ENCODE assay signal across 27 cellular contexts in genomic region chr5:58057324-58057723, GRCh38.
"Had no signal": no experiment of that assay in that cellular context is flagged by ENCODE, and none has a peak within 500 bp of the region (broad histone marks: within the 10 kb centered on the region; RNA-seq: fewer than 3 reads in every experiment).

No MANE protein-coding gene starts in this region.

- H3K27me3 Mint-ChIP-seq: progenitor cell of endocrine pancreas; stimulated activated naive B cell treated with anti-CD40 and anti-IgM and Interleukin-4, amounts not matched to agents 10 μg/mL and 1 μg/mL and 100 μg/mL, for 72 hours; stimulated activated naive CD8-positive, alpha-beta T cell treated with anti-CD3 and anti-CD28 coated beads, Interleukin-15, Interleukin-2, amounts not matched to agents 100 ng/mL and 50 ng/mL, for 24 hours had no signal

- H3K27ac ChIP-seq: neural progenitor cell, ovary, parathyroid adenoma, psoas muscle, right lobe of liver, sigmoid colon, stomach, thoracic aorta, thyroid gland, upper lobe of left lung, vagina had no signal

- H3K27me3 ChIP-seq: neural progenitor cell, ovary, right lobe of liver, sigmoid colon, stomach, thyroid gland, tibial nerve, upper lobe of left lung, vagina had no signal

- H3K4me2 ChIP-seq: neural progenitor cell had no signal

- H2AFZ ChIP-seq: neural progenitor cell, parathyroid adenoma had no signal

- H3K4me3 Mint-ChIP-seq: nephron; neural progenitor cell; stimulated activated effector memory CD8-positive, alpha-beta T cell treated with anti-CD3 and anti-CD28 coated beads, Interleukin-12 subunit alpha, Interleukin-12 subunit beta, amount 100 ng/mL, for 72 hours; stimulated activated naive B cell treated with anti-CD40 and anti-IgM and Interleukin-4, amounts not matched to agents 10 μg/mL and 1 μg/mL and 100 μg/mL, for 72 hours; stimulated activated naive CD8-positive, alpha-beta T cell treated with anti-CD3 and anti-CD28 coated beads, Interleukin-15, Interleukin-2, amounts not matched to agents 100 ng/mL and 50 ng/mL, for 24 hours had no signal

- ATAC-seq: psoas muscle; right cardiac atrium; right lobe of liver; stimulated activated effector memory CD8-positive, alpha-beta T cell treated with anti-CD3 and anti-CD28 coated beads, Interleukin-12 subunit alpha, Interleukin-12 subunit beta, amount 100 ng/mL, for 72 hours; stimulated activated naive B cell treated with anti-CD40 and anti-IgM and Interleukin-4, amounts not matched to agents 10 μg/mL and 1 μg/mL and 100 μg/mL, for 72 hours had no signal

- H3K27ac Mint-ChIP-seq: nephron; neural progenitor cell; progenitor cell of endocrine pancreas; stimulated activated effector memory CD8-positive, alpha-beta T cell treated with anti-CD3 and anti-CD28 coated beads, Interleukin-12 subunit alpha, Interleukin-12 subunit beta, amount 100 ng/mL, for 72 hours; stimulated activated naive B cell treated with anti-CD40 and anti-IgM and Interleukin-4, amounts not matched to agents 10 μg/mL and 1 μg/mL and 100 μg/mL, for 72 hours; stimulated activated naive CD8-positive, alpha-beta T cell treated with anti-CD3 and anti-CD28 coated beads, Interleukin-15, Interleukin-2, amounts not matched to agents 100 ng/mL and 50 ng/mL, for 24 hours had no signal

- H3K9me3 Mint-ChIP-seq: stimulated activated effector memory CD8-positive, alpha-beta T cell treated with anti-CD3 and anti-CD28 coated beads, Interleukin-12 subunit alpha, Interleukin-12 subunit beta, amount 100 ng/mL, for 72 hours had no signal

- H3K4me1 ChIP-seq: neural progenitor cell, parathyroid adenoma, psoas muscle, right lobe of liver, sigmoid colon, stomach, thyroid gland, upper lobe of left lung, vagina had no signal

- H3K36me3 Mint-ChIP-seq: stimulated activated effector memory CD8-positive, alpha-beta T cell treated with anti-CD3 and anti-CD28 coated beads, Interleukin-12 subunit alpha, Interleukin-12 subunit beta, amount 100 ng/mL, for 72 hours; stimulated activated naive B cell treated with anti-CD40 and anti-IgM and Interleukin-4, amounts not matched to agents 10 μg/mL and 1 μg/mL and 100 μg/mL, for 72 hours had no signal

- H3K9ac ChIP-seq: neural progenitor cell, parathyroid adenoma had no signal

- H3K36me3 ChIP-seq: neural progenitor cell, ovary, right lobe of liver, sigmoid colon, stomach, thoracic aorta, thyroid gland, tibial nerve, upper lobe of left lung, vagina had no signal

- H3K4me1 Mint-ChIP-seq: neural progenitor cell; stimulated activated effector memory CD8-positive, alpha-beta T cell treated with anti-CD3 and anti-CD28 coated beads, Interleukin-12 subunit alpha, Interleukin-12 subunit beta, amount 100 ng/mL, for 72 hours; stimulated activated naive B cell treated with anti-CD40 and anti-IgM and Interleukin-4, amounts not matched to agents 10 μg/mL and 1 μg/mL and 100 μg/mL, for 72 hours had no signal

- DNase-seq: occipital lobe; ovary; posterior cingulate gyrus; psoas muscle; right cardiac atrium; right lobe of liver; sigmoid colon; small intestine; stimulated activated CD4-positive, alpha-beta T cell treated with anti-CD3 and anti-CD28 coated beads, Interleukin-15, amount 100 ng/mL, for 24 hours; stimulated activated CD4-positive, alpha-beta T cell treated with anti-CD3 and anti-CD28 coated beads, Interleukin-2, amount 100 ng/mL, for 24 hours; stimulated activated CD4-positive, alpha-beta T cell treated with anti-CD3 and anti-CD28 coated beads, Interleukin-2, amount 100 ng/mL, for 48 hours; stimulated activated CD4-positive, alpha-beta T cell treated with anti-CD3 and anti-CD28 coated beads, Interleukin-4, amount 100 ng/mL, for 24 hours; stimulated activated naive B cell treated with anti-CD40 and anti-IgM and Interleukin-4, amounts not matched to agents 10 μg/mL and 1 μg/mL and 100 μg/mL, for 72 hours; stimulated activated naive CD4-positive, alpha-beta T cell treated with Interleukin-2 at 50 U/mL for 16 hours; stomach; thyroid gland; trophoblast cell; upper lobe of left lung had no signal

- H3K9me3 ChIP-seq: ovary, sigmoid colon, stomach, thoracic aorta, thyroid gland, upper lobe of left lung, vagina had no signal

- H3K79me2 ChIP-seq: parathyroid adenoma had no signal

- H3K4me3 ChIP-seq: neural progenitor cell, ovary, psoas muscle, right lobe of liver, sigmoid colon, stomach, thoracic aorta, thyroid gland, tibial nerve, upper lobe of left lung, vagina had no signal
